Comparison of ENCODE assay signal across 14 cellular contexts in genomic region chr3:128734523-128735189, GRCh38. TPM values are rescaled to one million over a fixed set of nuclear protein-coding genes. Genes with fewer than 3 reads are reported as not detected.
DNase-seq lines count a peak whose midpoint lies in the region; ATAC-seq and TF ChIP-seq lines count a peak whose summit lies in the region.
"Had no signal": no experiment of that assay in that cellular context is flagged by ENCODE, and none has a peak within 500 bp of the region (broad histone marks: within the 10 kb centered on the region; RNA-seq: fewer than 3 reads in every experiment).

No MANE protein-coding gene starts in this region.

- H3K27ac Mint-ChIP-seq in activated CD4-positive, alpha-beta memory T cell treated with anti-CD3 and anti-CD28 coated beads for 36 hours = peak overlapping the region; percentile 11
- H3K27ac Mint-ChIP-seq in activated CD4-positive, alpha-beta memory T cell treated with anti-CD3 and anti-CD28 coated beads, Interleukin-2, amount 10 ng/mL, durations not matched to agents 7 days and 5 days = no peak overlapping the region
- H3K27ac Mint-ChIP-seq in progenitor cell of endocrine pancreas = peak overlapping the region; percentile 2

- peaks cover 71% of the 10 kb centered on the region for H3K4me1 Mint-ChIP-seq in activated CD4-positive, alpha-beta memory T cell treated with anti-CD3 and anti-CD28 coated beads for 36 hours (ENCODE audit: low read depth)
- H3K4me1 Mint-ChIP-seq in activated CD4-positive, alpha-beta memory T cell treated with anti-CD3 and anti-CD28 coated beads, Interleukin-2, amount 10 ng/mL, durations not matched to agents 7 days and 5 days = peaks cover 51% of the 10 kb centered on the region
- H3K4me1 Mint-ChIP-seq in progenitor cell of endocrine pancreas (ENCODE audit: low read depth) = peaks cover 36% of the 10 kb centered on the region

- CTCF ChIA-PET in activated CD4-positive, alpha-beta memory T cell treated with anti-CD3 and anti-CD28 coated beads for 36 hours (lab: Charles Lee) = interaction anchor here (1.9 to 4.1 kb wide), 2 partner anchors 54 to 61 kb away, joined by 9 to 10 read pairs; no protein-coding TSS in a partner anchor
- CTCF ChIA-PET in activated CD4-positive, alpha-beta memory T cell treated with anti-CD3 and anti-CD28 coated beads, Interleukin-2, amount 10 ng/mL, durations not matched to agents 7 days and 5 days (lab: Charles Lee) = interaction anchor here (1.9 kb wide), 1 partner anchor 54 kb away, joined by 4 read pairs; no protein-coding TSS in a partner anchor

- DNase-seq in activated CD4-positive, alpha-beta memory T cell treated with anti-CD3 and anti-CD28 coated beads for 36 hours = no peak
- DNase-seq in activated CD4-positive, alpha-beta memory T cell treated with anti-CD3 and anti-CD28 coated beads, Interleukin-2, amount 10 ng/mL, durations not matched to agents 7 days and 5 days = no peak
- DNase-seq in SK-N-MC (ENCODE audit: low read depth, low spot score) = no peak
- no peak for DNase-seq in progenitor cell of endocrine pancreas (ENCODE audit: low spot score, unreplicated experiment)
- DNase-seq in EL = no peak
- DNase-seq in SKM-1 treated with dmso at 0.1 percent for 144 hours (lab: John Stamatoyannopoulos, UW; ENCODE audit: unreplicated experiment) = no peak
- DNase-seq in SW 1271 (lab: John Stamatoyannopoulos, UW) = no peak
- DNase-seq: kidney glomerular epithelial cell; NCI-H187 treated with DMSO at 0.1 percent for 48 hours; nucleus accumbens; OCI-M1; stimulated activated CD4-positive, alpha-beta T cell treated with anti-CD3 and anti-CD28 coated beads, Interleukin-15, amount 100 ng/mL, for 24 hours; T1000 had no signal

- no peak overlapping the region for H3K9ac ChIP-seq in SK-N-MC (ENCODE audit: insufficient read length)

- intact Hi-C loops in activated CD4-positive, alpha-beta memory T cell treated with anti-CD3 and anti-CD28 coated beads for 36 hours (cut with micrococcal nuclease) = no loop called here

- H3K27ac ChIP-seq in SK-N-MC = peak overlapping the region; percentile 12; the same call in 1 of the 2 replicates

- TF ChIP-seq CTCF in progenitor cell of endocrine pancreas (IDR thresholded peaks at IDR 0.05; ENCODE audit: unreplicated experiment) = no peak

- no peaks in the 10 kb centered on the region for H3K9me3 ChIP-seq in SK-N-MC (ENCODE audit: low read depth, low read length)

- peaks cover 66% of the 10 kb centered on the region for H3K36me3 ChIP-seq in SK-N-MC (ENCODE audit: insufficient read depth, low read length)

- POLR2A ChIA-PET in activated CD4-positive, alpha-beta memory T cell treated with anti-CD3 and anti-CD28 coated beads for 36 hours (lab: Charles Lee) = interaction anchor here (1.1 to 1.3 kb wide), 2 partner anchors 45 to 60 kb away, joined by 3 read pairs; no protein-coding TSS in a partner anchor
- POLR2A ChIA-PET in activated CD4-positive, alpha-beta memory T cell treated with anti-CD3 and anti-CD28 coated beads, Interleukin-2, amount 10 ng/mL, durations not matched to agents 7 days and 5 days (lab: Charles Lee) = interaction anchor here (1.0 kb wide), 2 partner anchors 26 to 54 kb away, joined by 3 read pairs; no protein-coding TSS in a partner anchor

- peak; percentile 66 for ATAC-seq in GM21529 (IDR thresholded peaks at IDR 0.05; ENCODE audit: unreplicated experiment)

- no peaks in the 10 kb centered on the region for H3K27me3 Mint-ChIP-seq in activated CD4-positive, alpha-beta memory T cell treated with anti-CD3 and anti-CD28 coated beads for 36 hours
- no peaks in the 10 kb centered on the region for H3K27me3 Mint-ChIP-seq in activated CD4-positive, alpha-beta memory T cell treated with anti-CD3 and anti-CD28 coated beads, Interleukin-2, amount 10 ng/mL, durations not matched to agents 7 days and 5 days
- no peaks in the 10 kb centered on the region for H3K27me3 Mint-ChIP-seq in progenitor cell of endocrine pancreas

- no peaks in the 10 kb centered on the region for H3K9me3 Mint-ChIP-seq in activated CD4-positive, alpha-beta memory T cell treated with anti-CD3 and anti-CD28 coated beads for 36 hours
- H3K9me3 Mint-ChIP-seq in activated CD4-positive, alpha-beta memory T cell treated with anti-CD3 and anti-CD28 coated beads, Interleukin-2, amount 10 ng/mL, durations not matched to agents 7 days and 5 days = no peaks in the 10 kb centered on the region
- H3K9me3 Mint-ChIP-seq in progenitor cell of endocrine pancreas (ENCODE audit: low read depth) = no peaks in the 10 kb centered on the region

- H3K4me3 Mint-ChIP-seq in activated CD4-positive, alpha-beta memory T cell treated with anti-CD3 and anti-CD28 coated beads for 36 hours = no peak overlapping the region
- H3K4me3 Mint-ChIP-seq in activated CD4-positive, alpha-beta memory T cell treated with anti-CD3 and anti-CD28 coated beads, Interleukin-2, amount 10 ng/mL, durations not matched to agents 7 days and 5 days = no peak overlapping the region
- no peak overlapping the region for H3K4me3 Mint-ChIP-seq in progenitor cell of endocrine pancreas (ENCODE audit: low read depth)

- H3K36me3 Mint-ChIP-seq in activated CD4-positive, alpha-beta memory T cell treated with anti-CD3 and anti-CD28 coated beads for 36 hours = peaks cover 19% of the 10 kb centered on the region
- peaks cover 47% of the 10 kb centered on the region for H3K36me3 Mint-ChIP-seq in activated CD4-positive, alpha-beta memory T cell treated with anti-CD3 and anti-CD28 coated beads, Interleukin-2, amount 10 ng/mL, durations not matched to agents 7 days and 5 days (ENCODE audit: low read depth)
- H3K36me3 Mint-ChIP-seq in progenitor cell of endocrine pancreas (ENCODE audit: insufficient read depth) = peaks cover 5% of the 10 kb centered on the region

- H3K4me3 ChIP-seq in SK-N-MC = no peak overlapping the region

RNA-seq across cellular contexts. Expression of gene RAB7A, which starts 8.7 kb away (rescaled TPM):
- total RNA-seq in activated CD4-positive, alpha-beta memory T cell treated with anti-CD3 and anti-CD28 coated beads for 36 hours = 100 to 1,000 TPM; 264 to 272 TPM
- 100 to 1,000 TPM; 213 to 225 TPM for total RNA-seq in activated CD4-positive, alpha-beta memory T cell treated with anti-CD3 and anti-CD28 coated beads, Interleukin-2, amount 10 ng/mL, durations not matched to agents 7 days and 5 days
- 130 and 141 TPM in 2 replicates for total RNA-seq in progenitor cell of endocrine pancreas
